ENCODE assay signal across 19 cellular contexts in genomic region chr13:77172650-77173049, GRCh38.
A peak's percentile ranks its signal among the peaks of the same experiment; 100 is the strongest.
DNase-seq lines count a peak whose midpoint lies in the region; ATAC-seq, FAIRE-seq and TF ChIP-seq lines count a peak whose summit lies in the region.
"Had no signal": no experiment of that assay in that cellular context is flagged by ENCODE, and none has a peak within 500 bp of the region (broad histone marks: within the 10 kb centered on the region; RNA-seq: fewer than 3 reads in every experiment).

No MANE protein-coding gene starts in this region.

- no peaks in the 10 kb centered on the region for H3K4me1 ChIP-seq in CD4-positive, CD25-positive, alpha-beta regulatory T cell (ENCODE audit: control insufficient read depth, insufficient read depth, low read length, poor library complexity, severe bottlenecking)
- H3K4me1 ChIP-seq in SK-N-SH (ENCODE audit: control insufficient read depth in 1 of 2, insufficient read depth in 2 of 2, low read depth in 1 of 2, low read length in 1 of 2), result no peaks in the 10 kb centered on the region; a peak in 1 of 4 replicates
- H3K4me1 ChIP-seq in breast epithelium, result no peaks in the 10 kb centered on the region
- H3K4me1 ChIP-seq: HAP-1 had no signal

- no peak for TF ChIP-seq EP300 in SK-N-SH (IDR thresholded peaks at IDR 0.05; ENCODE audit: borderline replicate concordance in 1 of 2, low read depth in 1 of 2, low read length in 1 of 2)

- intact Hi-C loops in activated CD4-positive, alpha-beta memory T cell treated with anti-CD3 and anti-CD28 coated beads for 36 hours (cut with micrococcal nuclease), result no loop called here
- intact Hi-C loops in breast epithelium (cut with DNase I; ENCODE audit: low total_unique reads), result no loop called here

- H3K27ac Mint-ChIP-seq in activated CD4-positive, alpha-beta memory T cell treated with anti-CD3 and anti-CD28 coated beads for 36 hours, result peak overlapping the region; percentile 38
- no peak overlapping the region for H3K27ac Mint-ChIP-seq in activated CD4-positive, alpha-beta memory T cell treated with anti-CD3 and anti-CD28 coated beads, Interleukin-2, amount 10 ng/mL, durations not matched to agents 7 days and 5 days
- H3K27ac Mint-ChIP-seq in CD4-positive, CD25-positive, alpha-beta regulatory T cell, result peak overlapping the region in 2 of 3 donors; percentile 26 to 68
- peak overlapping the region; percentile 56 for H3K27ac Mint-ChIP-seq in central memory CD8-positive, alpha-beta T cell (ENCODE audit: low read depth)

- no peak overlapping the region for H3K4me3 Mint-ChIP-seq in activated CD4-positive, alpha-beta memory T cell treated with anti-CD3 and anti-CD28 coated beads for 36 hours
- H3K4me3 Mint-ChIP-seq in activated CD4-positive, alpha-beta memory T cell treated with anti-CD3 and anti-CD28 coated beads, Interleukin-2, amount 10 ng/mL, durations not matched to agents 7 days and 5 days, result no peak overlapping the region
- H3K4me3 Mint-ChIP-seq in CD4-positive, CD25-positive, alpha-beta regulatory T cell, result no peak overlapping the region
- no peak overlapping the region for H3K4me3 Mint-ChIP-seq in central memory CD8-positive, alpha-beta T cell
- H3K4me3 Mint-ChIP-seq: IgD-negative memory B cell had no signal

- no peak overlapping the region for H3K27ac ChIP-seq in CD4-positive, CD25-positive, alpha-beta regulatory T cell (ENCODE audit: insufficient read depth, low read length, poor library complexity, severe bottlenecking)
- H3K27ac ChIP-seq in SK-N-SH (ENCODE audit: low read depth in 2 of 2, low read length in 1 of 2), result no peak overlapping the region
- H3K27ac ChIP-seq in breast epithelium, result no peak overlapping the region
- H3K27ac ChIP-seq: HL-60 had no signal

- no peak overlapping the region for H3K4me2 ChIP-seq in SK-N-SH

- peaks cover 45% of the 10 kb centered on the region for H3K36me3 Mint-ChIP-seq in activated CD4-positive, alpha-beta memory T cell treated with anti-CD3 and anti-CD28 coated beads for 36 hours
- H3K36me3 Mint-ChIP-seq in activated CD4-positive, alpha-beta memory T cell treated with anti-CD3 and anti-CD28 coated beads, Interleukin-2, amount 10 ng/mL, durations not matched to agents 7 days and 5 days (ENCODE audit: low read depth), result peaks cover 52% of the 10 kb centered on the region
- peaks cover 35% of the 10 kb centered on the region for H3K36me3 Mint-ChIP-seq in CD4-positive, CD25-positive, alpha-beta regulatory T cell
- H3K36me3 Mint-ChIP-seq in central memory CD8-positive, alpha-beta T cell (ENCODE audit: insufficient read depth), result peaks cover 60% of the 10 kb centered on the region

- H3K36me3 ChIP-seq in CD4-positive, CD25-positive, alpha-beta regulatory T cell (ENCODE audit: control insufficient read depth, insufficient read depth, low read length), result peaks cover 83% of the 10 kb centered on the region
- peaks cover 53 to 59% of the 10 kb centered on the region in 2 experiments for H3K36me3 ChIP-seq in SK-N-SH (replicated peaks in 1 of 2; ENCODE audit: control insufficient read depth in 1 of 2, insufficient read depth in 2 of 2, low read length in 1 of 2)
- peaks cover 19% of the 10 kb centered on the region for H3K36me3 ChIP-seq in breast epithelium

- no peaks in the 10 kb centered on the region for H3K4me1 Mint-ChIP-seq in activated CD4-positive, alpha-beta memory T cell treated with anti-CD3 and anti-CD28 coated beads for 36 hours (ENCODE audit: low read depth)
- peaks cover 10% of the 10 kb centered on the region for H3K4me1 Mint-ChIP-seq in activated CD4-positive, alpha-beta memory T cell treated with anti-CD3 and anti-CD28 coated beads, Interleukin-2, amount 10 ng/mL, durations not matched to agents 7 days and 5 days
- peaks cover 12 to 14% (median 13%) of the 10 kb centered on the region in 4 donors for H3K4me1 Mint-ChIP-seq in CD4-positive, CD25-positive, alpha-beta regulatory T cell
- H3K4me1 Mint-ChIP-seq in central memory CD8-positive, alpha-beta T cell, result peaks cover 13% of the 10 kb centered on the region
- H3K4me1 Mint-ChIP-seq: IgD-negative memory B cell had no signal

- H3K27me3 Mint-ChIP-seq in activated CD4-positive, alpha-beta memory T cell treated with anti-CD3 and anti-CD28 coated beads for 36 hours, result no peaks in the 10 kb centered on the region
- no peaks in the 10 kb centered on the region for H3K27me3 Mint-ChIP-seq in activated CD4-positive, alpha-beta memory T cell treated with anti-CD3 and anti-CD28 coated beads, Interleukin-2, amount 10 ng/mL, durations not matched to agents 7 days and 5 days
- no peaks in the 10 kb centered on the region for H3K27me3 Mint-ChIP-seq in CD4-positive, CD25-positive, alpha-beta regulatory T cell
- H3K27me3 Mint-ChIP-seq in central memory CD8-positive, alpha-beta T cell, result no peaks in the 10 kb centered on the region
- H3K27me3 Mint-ChIP-seq: IgD-negative memory B cell had no signal

- DNase-seq in activated CD4-positive, alpha-beta memory T cell treated with anti-CD3 and anti-CD28 coated beads for 36 hours, result no peak
- no peak for DNase-seq in activated CD4-positive, alpha-beta memory T cell treated with anti-CD3 and anti-CD28 coated beads, Interleukin-2, amount 10 ng/mL, durations not matched to agents 7 days and 5 days
- peak in 1 of 3 donors; percentile 31 for DNase-seq in CD4-positive, CD25-positive, alpha-beta regulatory T cell
- no peak for DNase-seq in GM18507 (ENCODE audit: extremely low spot score, insufficient read length, low read depth)
- no peak for DNase-seq in central memory CD8-positive, alpha-beta T cell (ENCODE audit: low spot score in 2 of 2)
- no peak for DNase-seq in SK-N-SH
- no peak for DNase-seq in breast epithelium (ENCODE audit: low spot score in 2 of 2)
- DNase-seq in UCSD-AML1 (lab: John Stamatoyannopoulos, UW; ENCODE audit: unreplicated experiment), result no peak
- DNase-seq: COR-L47, Kasumi-1, MM.1S, NCI-H1105, NCI-H1694, NCI-H510A treated with DMSO at 0.1 percent for 48 hours, NCI-H82 had no signal

- no peaks in the 10 kb centered on the region for H3K9me3 Mint-ChIP-seq in activated CD4-positive, alpha-beta memory T cell treated with anti-CD3 and anti-CD28 coated beads for 36 hours
- no peaks in the 10 kb centered on the region for H3K9me3 Mint-ChIP-seq in activated CD4-positive, alpha-beta memory T cell treated with anti-CD3 and anti-CD28 coated beads, Interleukin-2, amount 10 ng/mL, durations not matched to agents 7 days and 5 days
- H3K9me3 Mint-ChIP-seq in CD4-positive, CD25-positive, alpha-beta regulatory T cell, result no peaks in the 10 kb centered on the region
- H3K9me3 Mint-ChIP-seq in central memory CD8-positive, alpha-beta T cell, result no peaks in the 10 kb centered on the region
- H3K9me3 Mint-ChIP-seq: IgD-negative memory B cell had no signal

- H3K4me3 ChIP-seq in CD4-positive, CD25-positive, alpha-beta regulatory T cell (ENCODE audit: low read depth, low read length), result no peak overlapping the region
- H3K4me3 ChIP-seq in SK-N-SH (ENCODE audit: low read depth in 2 of 2, low read length in 1 of 2) (no peak overlapping the region), breast epithelium (no peak overlapping the region)
- H3K4me3 ChIP-seq: HAP-1 had no signal

- POLR2A ChIA-PET in activated CD4-positive, alpha-beta memory T cell treated with anti-CD3 and anti-CD28 coated beads for 36 hours (lab: Charles Lee), result no interaction called here
- POLR2A ChIA-PET in activated CD4-positive, alpha-beta memory T cell treated with anti-CD3 and anti-CD28 coated beads, Interleukin-2, amount 10 ng/mL, durations not matched to agents 7 days and 5 days (lab: Charles Lee), result no interaction called here
- POLR2A ChIA-PET in SK-N-SH (lab: Yijun Ruan, JAX), result no interaction called here

- no peaks in the 10 kb centered on the region for H3K9me3 ChIP-seq in CD4-positive, CD25-positive, alpha-beta regulatory T cell (ENCODE audit: control insufficient read depth in 2 of 2, low read length in 2 of 2)
- H3K9me3 ChIP-seq in SK-N-SH (no peaks in the 10 kb centered on the region), breast epithelium (no peaks in the 10 kb centered on the region)
- H3K9me3 ChIP-seq: HAP-1 had no signal

- TF ChIP-seq POLR2A in breast epithelium (IDR thresholded peaks at IDR 0.05), result no peak

- peak; percentile 50 for FAIRE-seq in GM18507 (lab: Jason Lieb, UNC)
- FAIRE-seq: HTR-8/SVneo had no signal

- WGBS in SK-N-SH (ENCODE audit: low lambda C conversion rate), result 100% methylated on average over 4 of the region's 4 CpGs

- CTCF ChIA-PET in activated CD4-positive, alpha-beta memory T cell treated with anti-CD3 and anti-CD28 coated beads for 36 hours (lab: Charles Lee), result interaction anchor here (0.7 kb wide), 1 partner anchor 49 kb away, joined by 3 read pairs; no protein-coding TSS in a partner anchor
- CTCF ChIA-PET in activated CD4-positive, alpha-beta memory T cell treated with anti-CD3 and anti-CD28 coated beads, Interleukin-2, amount 10 ng/mL, durations not matched to agents 7 days and 5 days (lab: Charles Lee), result interaction anchor here (0.7 to 1.7 kb wide), 2 partner anchors 14 to 306 kb away, joined by 3 to 4 read pairs; no protein-coding TSS in a partner anchor
- CTCF ChIA-PET in SK-N-SH (lab: Yijun Ruan, JAX), result no interaction called here

- no peak overlapping the region for H3K9ac ChIP-seq in SK-N-SH

- H2AFZ ChIP-seq in SK-N-SH (ENCODE audit: low read depth), result no peak overlapping the region

- peak in 1 of 2 donors; percentile 55 for ATAC-seq in CD4-positive, CD25-positive, alpha-beta regulatory T cell (ENCODE audit: low read depth in 2 of 2)
- ATAC-seq in central memory CD8-positive, alpha-beta T cell (replicated peaks; ENCODE audit: extremely low read depth, poor library complexity, severe bottlenecking), result peak; percentile 75

- H3K79me2 ChIP-seq in SK-N-SH (ENCODE audit: insufficient read depth), result no peaks in the 10 kb centered on the region

- TF ChIP-seq RAD21 in SK-N-SH (IDR thresholded peaks at IDR 0.05; ENCODE audit: low read length), result no peak

- no peaks in the 10 kb centered on the region for H3K9me2 ChIP-seq in SK-N-SH

- no peaks in the 10 kb centered on the region for H3K27me3 ChIP-seq in CD4-positive, CD25-positive, alpha-beta regulatory T cell (ENCODE audit: control insufficient read depth, insufficient read depth, low read length)
- no peaks in the 10 kb centered on the region for H3K27me3 ChIP-seq in SK-N-SH (ENCODE audit: insufficient read depth)
- H3K27me3 ChIP-seq in breast epithelium, result no peaks in the 10 kb centered on the region

- TF ChIP-seq CTCF in SK-N-SH (IDR thresholded peaks at IDR 0.05), result no peak
- TF ChIP-seq CTCF in breast epithelium (IDR thresholded peaks at IDR 0.05), result no peak

- peaks cover 4% of the 10 kb centered on the region for H3F3A ChIP-seq in SK-N-SH (replicated peaks; ENCODE audit: insufficient read depth)

- H4K20me1 ChIP-seq in SK-N-SH (ENCODE audit: insufficient read depth), result no peaks in the 10 kb centered on the region

TF ChIP-seq in SK-N-SH, 30 proteins besides CTCF, POLR2A, EP300 and RAD21 (continues in another document):
- TF ChIP-seq GABPA (IDR thresholded peaks at IDR 0.05; ENCODE audit: low read depth) (no peak), RCOR1 (IDR thresholded peaks at IDR 0.05; ENCODE audit: low read length) (no peak), CHD2 (IDR thresholded peaks at IDR 0.05; ENCODE audit: low read length, partially characterized antibody) (no peak), SMC3 (IDR thresholded peaks at IDR 0.05; ENCODE audit: low read depth, low read length) (no peak), TEAD4 (IDR thresholded peaks at IDR 0.05; ENCODE audit: borderline replicate concordance, insufficient read depth) (no peak), POLR2AphosphoS5 (IDR thresholded peaks at IDR 0.05; ENCODE audit: low read depth, low read length) (no peak), MXI1 (IDR thresholded peaks at IDR 0.05; ENCODE audit: low read depth, low read length) (no peak)
